ENCODE assay signal across 8 cellular contexts in genomic region chr4:139030614-139031235, GRCh38. TPM values are rescaled to one million over a fixed set of nuclear protein-coding genes. Genes with fewer than 3 reads are reported as not detected.
DNase-seq lines count a peak whose midpoint lies in the region; ATAC-seq and TF ChIP-seq lines count a peak whose summit lies in the region.

No MANE protein-coding gene starts in this region.

- peak in 1 of 2 donors; percentile 34 for TF ChIP-seq EP300 in tibial nerve (IDR thresholded peaks at IDR 0.05)

- peak; percentile 82 for ATAC-seq in GM21529 (IDR thresholded peaks at IDR 0.05; ENCODE audit: unreplicated experiment)

- DNase-seq in DMS53 (lab: John Stamatoyannopoulos, UW) (peak; percentile 82), Kasumi-1 (lab: John Stamatoyannopoulos, UW) (peak; percentile 83 to 85), RPMI8226 (peak; percentile 67), foreskin fibroblast (peak; percentile 68 to 90), osteoblast (ENCODE audit: insufficient read length, low spot score, missing footprints) (peak; percentile 93), tibial nerve (ENCODE audit: low spot score in 2 of 2) (peak; percentile 59 to 92)
- peak; percentile 44 for DNase-seq in activated T-helper 9 cell treated with anti-CD3 and anti-CD28 coated beads, Interleukin-2, amount 50 U/mL, for 16 hours (ENCODE audit: low read depth)

- no peak overlapping the region for H3K4me2 ChIP-seq in osteoblast (ENCODE audit: insufficient read depth, low read length)

- H3K9me3 ChIP-seq in osteoblast (ENCODE audit: low read depth, low read length) (no peaks in the 10 kb centered on the region), tibial nerve (no peaks in the 10 kb centered on the region)

- peaks cover 7% of the 10 kb centered on the region for H3K4me1 ChIP-seq in osteoblast (ENCODE audit: insufficient read depth, low read length)
- H3K4me1 ChIP-seq in tibial nerve: peaks cover 0 to 6% (median 0%) of the 10 kb centered on the region in 4 donors

- no peak overlapping the region for H3K4me3 ChIP-seq in foreskin fibroblast (ENCODE audit: low read depth in 1 of 2, low read length in 2 of 2)
- H3K4me3 ChIP-seq in osteoblast (ENCODE audit: insufficient read depth, low read length): no peak overlapping the region
- H3K4me3 ChIP-seq in tibial nerve: no peak overlapping the region

- H3K79me2 ChIP-seq in osteoblast (ENCODE audit: insufficient read depth, low read length): peaks cover 94% of the 10 kb centered on the region

- TF ChIP-seq CTCF in foreskin fibroblast (IDR thresholded peaks at IDR 0.05; ENCODE audit: low read depth, low read length) (peak; percentile 72), osteoblast (IDR thresholded peaks at IDR 0.05; ENCODE audit: extremely low read depth, low read depth, low read length) (peak; percentile 88), tibial nerve (IDR thresholded peaks at IDR 0.05) (peak; percentile 60 to 87 (median 80))

- H3K27ac ChIP-seq in osteoblast (ENCODE audit: low read depth, low read length) (no peak overlapping the region), tibial nerve (no peak overlapping the region)

- peaks cover 74% of the 10 kb centered on the region for H4K20me1 ChIP-seq in osteoblast (ENCODE audit: insufficient read depth, low read length)

- H3K36me3 ChIP-seq in osteoblast (ENCODE audit: insufficient read depth, low read length) (peaks cover 6% of the 10 kb centered on the region), tibial nerve (peaks cover 0 to 10% (median 0%) of the 10 kb centered on the region in 3 donors)

- H3K27me3 ChIP-seq in osteoblast (ENCODE audit: insufficient read depth, low read length): no peaks in the 10 kb centered on the region
- H3K27me3 ChIP-seq in tibial nerve: no peaks in the 10 kb centered on the region

- TF ChIP-seq POLR2A in tibial nerve (IDR thresholded peaks at IDR 0.05): no peak

- WGBS in tibial nerve, 2 donors: 43 to 47% methylated on average over 14 of the region's 14 CpGs

- H2AFZ ChIP-seq in osteoblast (ENCODE audit: low read length): no peak overlapping the region

RNA-seq across cellular contexts. Expression of gene NOCT, which starts 15.1 kb away (rescaled TPM):
- total RNA-seq in osteoblast (15.9 and 18.1 TPM in 2 replicates), tibial nerve (1 to 10 TPM; 1.4 to 5.4 (median 3.4) TPM)
